ENCODE assay signal across 1 cellular context in genomic region chr7:100170111-100170897, GRCh38.
TF ChIP-seq lines count a peak whose summit lies in the region.

No MANE protein-coding gene starts in this region.

TF ChIP-seq in HEK293, 187 proteins besides CTCF, POLR2A, EP300 and RAD21 (continued from another document):
- TF ChIP-seq REST (tag by site-specific recombination; IDR thresholded peaks at IDR 0.05) (no peak), ZSCAN5A (tag by site-specific recombination; IDR thresholded peaks at IDR 0.05) (no peak), ZNF785 (tag by site-specific recombination; IDR thresholded peaks at IDR 0.05) (no peak), SCRT1 (tag by site-specific recombination; IDR thresholded peaks at IDR 0.05; ENCODE audit: borderline replicate concordance) (no peak), ZNF16 (tag by site-specific recombination; IDR thresholded peaks at IDR 0.05; ENCODE audit: low read depth) (no peak), ZNF843 (tag by site-specific recombination; IDR thresholded peaks at IDR 0.05) (no peak), HOXD13 (CRISPR knock-in tag; IDR thresholded peaks at IDR 0.05; ENCODE audit: borderline replicate concordance) (no peak), ZNF133 (tag by site-specific recombination; IDR thresholded peaks at IDR 0.05) (no peak), KLF8 (tag by site-specific recombination; IDR thresholded peaks at IDR 0.05) (0 out of 2 replicates have a peak, but pooled peaks have one; percentile 21), YY1 (tag by site-specific recombination; IDR thresholded peaks at IDR 0.05) (no peak), ZNF175 (tag by site-specific recombination; IDR thresholded peaks at IDR 0.05) (no peak), ZBTB17 (tag by site-specific recombination; IDR thresholded peaks at IDR 0.05) (peak; percentile 43; the same call in 1 of the 2 replicates), ZNF366 (tag by site-specific recombination; conservative IDR thresholded peaks at IDR 0.05) (peak; percentile 87), ZNF23 (tag by site-specific recombination; IDR thresholded peaks at IDR 0.05; ENCODE audit: borderline replicate concordance) (no peak), SP3 (tag by site-specific recombination; IDR thresholded peaks at IDR 0.05) (no peak), ZNF645 (tag by site-specific recombination; IDR thresholded peaks at IDR 0.05) (no peak), ZXDB (tag by site-specific recombination; IDR thresholded peaks at IDR 0.05) (no peak), SETDB1 (IDR thresholded peaks at IDR 0.05; ENCODE audit: insufficient read length, low read length) (no peak), ZNF610 (tag by site-specific recombination; IDR thresholded peaks at IDR 0.05; ENCODE audit: borderline replicate concordance) (no peak), ZNF48 (tag by site-specific recombination; IDR thresholded peaks at IDR 0.05) (no peak), INSM2 (tag by site-specific recombination; IDR thresholded peaks at IDR 0.05) (no peak), ZNF571 (tag by site-specific recombination; IDR thresholded peaks at IDR 0.05) (no peak), ZNF514 (tag by site-specific recombination; IDR thresholded peaks at IDR 0.05) (no peak), ZNF501 (tag by site-specific recombination; IDR thresholded peaks at IDR 0.05) (no peak), ZNF132 (tag by site-specific recombination; IDR thresholded peaks at IDR 0.05; ENCODE audit: borderline replicate concordance) (no peak), ZNF24 (tag by site-specific recombination; IDR thresholded peaks at IDR 0.05) (no peak), ZNF157 (tag by site-specific recombination; IDR thresholded peaks at IDR 0.05) (no peak), ZNF600 (tag by site-specific recombination; IDR thresholded peaks at IDR 0.05) (no peak; the same call in 1 of the 2 replicates), ZNF280C (tag by site-specific recombination; IDR thresholded peaks at IDR 0.05) (no peak), ZBTB7A (tag by site-specific recombination; IDR thresholded peaks at IDR 0.05; ENCODE audit: low read depth) (no peak), SP7 (tag by site-specific recombination; IDR thresholded peaks at IDR 0.05) (no peak), ZNF362 (tag by site-specific recombination; IDR thresholded peaks at IDR 0.05) (no peak), SP2 (tag by site-specific recombination; IDR thresholded peaks at IDR 0.05) (0 out of 2 replicates have a peak, but pooled peaks have one; percentile 10), AEBP2 (tag by site-specific recombination; IDR thresholded peaks at IDR 0.05; ENCODE audit: borderline replicate concordance) (no peak), KLF10 (tag by site-specific recombination; IDR thresholded peaks at IDR 0.05) (no peak), PRDM1 (tag by site-specific recombination; IDR thresholded peaks at IDR 0.05) (peak; percentile 99), ZNF530 (tag by site-specific recombination; IDR thresholded peaks at IDR 0.05; ENCODE audit: low read depth) (no peak), ZNF629 (tag by site-specific recombination; IDR thresholded peaks at IDR 0.05) (no peak), ZSCAN18 (tag by site-specific recombination; IDR thresholded peaks at IDR 0.05) (no peak), KLF9 (tag by site-specific recombination; IDR thresholded peaks at IDR 0.05; ENCODE audit: low read depth) (no peak), GLIS1 (tag by site-specific recombination; IDR thresholded peaks at IDR 0.05) (no peak), FEZF1 (tag by site-specific recombination; IDR thresholded peaks at IDR 0.05) (no peak), SCRT2 (tag by site-specific recombination; IDR thresholded peaks at IDR 0.05) (0 out of 2 replicates have a peak, but pooled peaks have one; percentile 40), KLF1 (tag by site-specific recombination; IDR thresholded peaks at IDR 0.05) (no peak), ZBTB10 (tag by site-specific recombination; IDR thresholded peaks at IDR 0.05) (no peak), ZSCAN30 (tag by site-specific recombination; IDR thresholded peaks at IDR 0.05) (no peak)
